ENCODE assay signal across 11 cellular contexts in the genomic region with DNA sequence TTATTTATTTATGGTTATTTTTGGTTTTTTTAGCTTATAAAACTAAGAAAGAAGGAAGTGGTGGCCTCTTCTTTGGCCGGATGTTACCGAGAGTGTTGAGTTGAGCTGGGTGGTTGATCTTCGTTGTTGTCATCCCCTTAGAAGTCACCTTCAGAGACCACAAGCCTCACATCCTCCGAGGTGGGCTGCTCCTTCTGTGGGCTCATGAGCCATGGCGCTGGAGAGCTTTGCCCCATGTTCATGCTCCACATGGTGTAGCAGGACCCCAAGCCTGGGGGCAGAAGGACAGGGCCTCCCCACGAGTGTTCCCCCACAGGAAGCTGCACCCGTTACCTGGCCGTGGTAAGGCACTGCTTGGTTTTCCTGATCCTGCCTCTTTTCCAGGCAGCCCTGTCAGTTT. TPM values are rescaled to one million over a fixed set of nuclear protein-coding genes. Genes with fewer than 3 reads are reported as not detected.
DNase-seq lines count a peak whose midpoint lies in the region; ATAC-seq and TF ChIP-seq lines count a peak whose summit lies in the region.
"Had no signal": no experiment of that assay in that cellular context is flagged by ENCODE, and none has a peak within 500 bp of the region (broad histone marks: within the 10 kb centered on the region; RNA-seq: fewer than 3 reads in every experiment).

No MANE protein-coding gene starts in this region.

- no peaks in the 10 kb centered on the region for H3K27me3 ChIP-seq in thymus (ENCODE audit: control insufficient read depth, insufficient read depth)

- H3K9me3 Mint-ChIP-seq in activated naive CD4-positive, alpha-beta T cell treated with anti-CD3 and anti-CD28 coated beads, Interleukin-2, amount 50 U/mL, for 24 hours = no peaks in the 10 kb centered on the region
- H3K9me3 Mint-ChIP-seq in mesothelial cell of epicardium = peaks cover 13% of the 10 kb centered on the region

- H3K27me3 Mint-ChIP-seq in activated naive CD4-positive, alpha-beta T cell treated with anti-CD3 and anti-CD28 coated beads, Interleukin-2, amount 50 U/mL, for 24 hours = peaks cover 2% of the 10 kb centered on the region
- peaks cover 63% of the 10 kb centered on the region for H3K27me3 Mint-ChIP-seq in mesothelial cell of epicardium (ENCODE audit: low read depth)

- 4% methylated on average over 8 of the region's 8 CpGs for WGBS in thymus

- peaks cover 3% of the 10 kb centered on the region for H3K4me1 ChIP-seq in thymus (ENCODE audit: control insufficient read depth, insufficient read depth, low read length)
- H3K4me1 ChIP-seq: prostate gland had no signal

- peaks cover 41% of the 10 kb centered on the region for H3K4me1 Mint-ChIP-seq in activated naive CD4-positive, alpha-beta T cell treated with anti-CD3 and anti-CD28 coated beads, Interleukin-2, amount 50 U/mL, for 24 hours
- peaks cover 22% of the 10 kb centered on the region for H3K4me1 Mint-ChIP-seq in mesothelial cell of epicardium
- H3K4me1 Mint-ChIP-seq: stimulated activated memory B cell treated with anti-CD40 and anti-IgM and Interleukin-4, amounts not matched to agents 10 μg/mL and 1 μg/mL and 100 μg/mL, for 72 hours had no signal

- no peak overlapping the region for H3K4me3 ChIP-seq in thymus (ENCODE audit: low read length)
- H3K4me3 ChIP-seq: prostate gland had no signal

- ATAC-seq in HG03280 (IDR thresholded peaks at IDR 0.05; ENCODE audit: unreplicated experiment) (peak; percentile 76), HG03571 (IDR thresholded peaks at IDR 0.05; ENCODE audit: unreplicated experiment) (no peak)
- ATAC-seq: stimulated activated memory B cell treated with anti-CD40 and anti-IgM and Interleukin-4, amounts not matched to agents 10 μg/mL and 1 μg/mL and 100 μg/mL, for 72 hours had no signal

- no peak for TF ChIP-seq CTCF in mesothelial cell of epicardium (IDR thresholded peaks at IDR 0.05; ENCODE audit: unreplicated experiment)

- no peaks in the 10 kb centered on the region for H3K36me3 ChIP-seq in thymus (ENCODE audit: control insufficient read depth, insufficient read depth)
- H3K36me3 ChIP-seq: prostate gland had no signal

- peak overlapping the region; percentile 8 for H3K27ac ChIP-seq in thymus (ENCODE audit: low read depth)
- H3K27ac ChIP-seq: prostate gland had no signal

- no peak overlapping the region for H3K4me3 Mint-ChIP-seq in activated naive CD4-positive, alpha-beta T cell treated with anti-CD3 and anti-CD28 coated beads, Interleukin-2, amount 50 U/mL, for 24 hours
- H3K4me3 Mint-ChIP-seq in mesothelial cell of epicardium = no peak overlapping the region
- H3K4me3 Mint-ChIP-seq: stimulated activated memory B cell treated with anti-CD40 and anti-IgM and Interleukin-4, amounts not matched to agents 10 μg/mL and 1 μg/mL and 100 μg/mL, for 72 hours had no signal

- DNase-seq in stimulated activated CD4-positive, alpha-beta T cell treated with anti-CD3 and anti-CD28 coated beads, Interleukin-1b, Interleukin-23, amount 100 ng/mL, for 48 hours = peak; percentile 17
- DNase-seq in stimulated activated CD4-positive, alpha-beta T cell treated with anti-CD3 and anti-CD28 coated beads, Interleukin-4, amount 100 ng/mL, for 4 hours = no peak
- DNase-seq in mesothelial cell of epicardium (ENCODE audit: low spot score in 2 of 2, unreplicated experiment in 2 of 2) (no peak), DMS79 (lab: John Stamatoyannopoulos, UW) (no peak)

- H3K9me3 ChIP-seq in thymus (ENCODE audit: control insufficient read depth) = no peaks in the 10 kb centered on the region
- H3K9me3 ChIP-seq: prostate gland had no signal

- H3K27ac Mint-ChIP-seq in activated naive CD4-positive, alpha-beta T cell treated with anti-CD3 and anti-CD28 coated beads, Interleukin-2, amount 50 U/mL, for 24 hours = peak overlapping the region; percentile 10
- H3K27ac Mint-ChIP-seq in mesothelial cell of epicardium = no peak overlapping the region
- H3K27ac Mint-ChIP-seq: stimulated activated memory B cell treated with anti-CD40 and anti-IgM and Interleukin-4, amounts not matched to agents 10 μg/mL and 1 μg/mL and 100 μg/mL, for 72 hours had no signal

- peaks cover 7% of the 10 kb centered on the region for H3K36me3 Mint-ChIP-seq in activated naive CD4-positive, alpha-beta T cell treated with anti-CD3 and anti-CD28 coated beads, Interleukin-2, amount 50 U/mL, for 24 hours
- no peaks in the 10 kb centered on the region for H3K36me3 Mint-ChIP-seq in mesothelial cell of epicardium
- H3K36me3 Mint-ChIP-seq: stimulated activated memory B cell treated with anti-CD40 and anti-IgM and Interleukin-4, amounts not matched to agents 10 μg/mL and 1 μg/mL and 100 μg/mL, for 72 hours had no signal

RNA-seq across cellular contexts. Expression of gene SNTG2, which starts 23.4 kb away (rescaled TPM):
- polyA plus RNA-seq in thymus = 1.2 TPM
- total RNA-seq in mesothelial cell of epicardium = not detected in 3 replicates
- total RNA-seq: T-helper 1 cell treated with Interleukin-12 subunit alpha and Interleukin-12 subunit beta and Interleukin-4 antibody, amounts not matched to agents 30 ng/mL and 1 ng/mL, for 36 hours had no signal
